In the genomic region with DNA sequence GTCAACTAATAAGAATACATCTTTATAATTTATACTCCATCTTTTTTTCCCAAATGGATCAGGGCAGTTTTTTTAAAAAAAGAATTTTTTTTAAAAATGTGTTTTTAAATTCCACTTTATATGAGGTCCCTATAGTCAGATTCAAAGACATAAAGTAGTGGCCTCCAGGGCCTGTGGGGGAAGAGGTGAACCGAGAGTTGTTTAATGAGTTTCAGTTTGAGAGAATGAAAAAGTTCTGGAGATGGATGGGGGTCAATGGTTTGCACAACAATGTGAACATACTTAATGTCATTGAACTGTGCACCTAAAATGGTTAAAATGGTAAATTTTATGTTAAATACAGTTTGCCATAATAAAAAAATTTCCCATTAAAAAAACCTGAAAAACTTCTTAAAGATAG, we compare ENCODE assay signal across 16 cellular contexts. TPM values are rescaled to one million over a fixed set of nuclear protein-coding genes. Genes with fewer than 3 reads are reported as not detected.
DNase-seq lines count a peak whose midpoint lies in the region; ATAC-seq and TF ChIP-seq lines count a peak whose summit lies in the region.
"Had no signal": no experiment of that assay in that cellular context is flagged by ENCODE, and none has a peak within 500 bp of the region (broad histone marks: within the 10 kb centered on the region; RNA-seq: fewer than 3 reads in every experiment).

No MANE protein-coding gene starts in this region.

- peak overlapping the region in 2 of 3 experiments; percentile 26 to 54 for H3K27ac Mint-ChIP-seq in nephron
- H3K27ac Mint-ChIP-seq in activated CD4-positive, alpha-beta T cell treated with anti-CD3 and anti-CD28 coated beads for 36 hours, result no peak overlapping the region
- H3K27ac Mint-ChIP-seq: IgD-negative memory B cell had no signal

- H3K36me3 Mint-ChIP-seq in nephron (ENCODE audit: low read depth), result peaks cover 65% of the 10 kb centered on the region
- H3K36me3 Mint-ChIP-seq in activated CD4-positive, alpha-beta T cell treated with anti-CD3 and anti-CD28 coated beads for 36 hours (ENCODE audit: low read depth), result peaks cover 47% of the 10 kb centered on the region

- POLR2A ChIA-PET in activated CD4-positive, alpha-beta T cell treated with anti-CD3 and anti-CD28 coated beads for 36 hours (lab: Charles Lee), result no interaction called here

- peaks cover 81% of the 10 kb centered on the region for H3K4me1 Mint-ChIP-seq in nephron
- H3K4me1 Mint-ChIP-seq in activated CD4-positive, alpha-beta T cell treated with anti-CD3 and anti-CD28 coated beads for 36 hours, result peaks cover 15% of the 10 kb centered on the region

- no peaks in the 10 kb centered on the region for H3K9me3 Mint-ChIP-seq in nephron
- no peaks in the 10 kb centered on the region for H3K9me3 Mint-ChIP-seq in activated CD4-positive, alpha-beta T cell treated with anti-CD3 and anti-CD28 coated beads for 36 hours (ENCODE audit: low read depth)
- H3K9me3 Mint-ChIP-seq: CD4-positive, alpha-beta memory T cell; IgD-negative memory B cell had no signal

- CTCF ChIA-PET in activated CD4-positive, alpha-beta T cell treated with anti-CD3 and anti-CD28 coated beads for 36 hours (lab: Charles Lee), result interaction anchor here (1.0 kb wide), 1 partner anchor 23 kb away, joined by 3 read pairs; no protein-coding TSS in a partner anchor

- H3K4me3 Mint-ChIP-seq in nephron, result no peak overlapping the region
- H3K4me3 Mint-ChIP-seq in activated CD4-positive, alpha-beta T cell treated with anti-CD3 and anti-CD28 coated beads for 36 hours, result no peak overlapping the region
- H3K4me3 Mint-ChIP-seq: CD4-positive, alpha-beta memory T cell; IgD-negative memory B cell had no signal

- DNase-seq in activated CD4-positive, alpha-beta T cell treated with anti-CD3 and anti-CD28 coated beads for 36 hours, result no peak
- DNase-seq in SW480 (ENCODE audit: low spot score), result no peak
- DNase-seq in NCI-H146 treated with DMSO at 0.1 percent for 48 hours (lab: John Stamatoyannopoulos, UW; ENCODE audit: unreplicated experiment), result no peak
- DNase-seq: Calu3; CD4-positive, alpha-beta memory T cell; MM.1S; NCI-H1092 treated with DMSO at 0.1 percent for 48 hours; NCI-H146; NCI-H2081 treated with DMSO at 0.1 percent for 48 hours; SHP77 had no signal

- ATAC-seq in GM18858 (IDR thresholded peaks at IDR 0.05; ENCODE audit: unreplicated experiment), result peak; percentile 33
- ATAC-seq in GM21360 (IDR thresholded peaks at IDR 0.05; ENCODE audit: unreplicated experiment), result peak; percentile 42
- ATAC-seq in HG03442 (IDR thresholded peaks at IDR 0.05; ENCODE audit: unreplicated experiment), result peak; percentile 29
- ATAC-seq in HG02981 (IDR thresholded peaks at IDR 0.05; ENCODE audit: unreplicated experiment), result no peak
- no peak for ATAC-seq in activated CD4-positive, alpha-beta T cell treated with anti-CD3 and anti-CD28 coated beads for 36 hours

- no peaks in the 10 kb centered on the region for H3K27me3 Mint-ChIP-seq in nephron (ENCODE audit: low read depth)
- no peaks in the 10 kb centered on the region for H3K27me3 Mint-ChIP-seq in activated CD4-positive, alpha-beta T cell treated with anti-CD3 and anti-CD28 coated beads for 36 hours
- H3K27me3 Mint-ChIP-seq: CD4-positive, alpha-beta memory T cell had no signal

- intact Hi-C loops in activated CD4-positive, alpha-beta T cell treated with anti-CD3 and anti-CD28 coated beads for 36 hours (cut with DNase I, micrococcal nuclease), result no loop called here

- TF ChIP-seq CTCF in nephron (IDR thresholded peaks at IDR 0.05; ENCODE audit: unreplicated experiment in 3 of 3), result no peak

RNA-seq across cellular contexts. Expression of a gene that starts 53.8 kb away (rescaled TPM):
- total RNA-seq in activated CD4-positive, alpha-beta T cell treated with anti-CD3 and anti-CD28 coated beads for 36 hours, result 10 to 100 TPM; 21.2 to 26.6 TPM

Comparison
In these comparisons a context has a peak if more than half of its experiments do, and no peak if none do; other contexts are left out.
1. ATAC-seq: peak in GM18858 (single experiment), GM21360 (single experiment) and HG03442 (single experiment); none in HG02981 (single experiment) and activated CD4-positive, alpha-beta T cell treated with anti-CD3 and anti-CD28 coated beads for 36 hours (single experiment).